26 cellular contexts compared by ENCODE assay signal in the genomic region with DNA sequence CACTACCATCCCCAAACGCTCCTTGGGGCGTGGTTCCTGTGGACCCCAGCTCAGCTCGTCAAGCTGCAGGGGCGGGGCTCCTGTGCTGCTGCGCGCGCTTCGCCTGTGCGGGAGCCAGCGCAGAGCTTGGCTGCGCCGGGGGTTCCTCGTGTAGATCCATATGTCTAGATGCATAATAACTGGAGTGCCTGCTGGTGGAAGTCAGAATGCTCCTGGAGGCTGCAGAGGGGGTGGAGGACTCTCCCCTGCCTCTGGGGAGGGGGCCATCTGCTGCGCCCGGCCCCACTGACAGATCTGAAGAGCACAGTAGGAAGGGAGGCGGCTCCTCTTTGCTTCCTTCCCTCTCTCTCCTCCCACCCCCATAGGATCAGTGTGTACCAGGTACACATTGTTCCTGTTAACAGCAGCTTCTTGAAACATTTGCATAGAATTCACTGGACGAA. TPM values are rescaled to one million over a fixed set of nuclear protein-coding genes. Genes with fewer than 3 reads are reported as not detected.
DNase-seq lines count a peak whose midpoint lies in the region; ATAC-seq and TF ChIP-seq lines count a peak whose summit lies in the region.
"Had no signal": no experiment of that assay in that cellular context is flagged by ENCODE, and none has a peak within 500 bp of the region (broad histone marks: within the 10 kb centered on the region; RNA-seq: fewer than 3 reads in every experiment).

No MANE protein-coding gene starts in this region.

- H3K36me3 ChIP-seq in spleen, result peaks cover 2 to 67% (median 24%) of the 10 kb centered on the region in 6 donors
- peaks cover 34% of the 10 kb centered on the region; the same call in 1 of the 2 replicates for H3K36me3 ChIP-seq in PC-3 (ENCODE audit: low read depth, low read length)

- H4K20me1 ChIP-seq in PC-3 (ENCODE audit: low read length), result peaks cover 12% of the 10 kb centered on the region; the same call in 1 of the 2 replicates

- H3K9me3 ChIP-seq in spleen (no peaks in the 10 kb centered on the region), PC-3 (ENCODE audit: low read length) (no peaks in the 10 kb centered on the region)
- H3K9me3 ChIP-seq: pancreas had no signal

- H3K27me3 ChIP-seq in spleen (replicated peaks in 1 of 7) (peaks cover 0 to 21% (median 17%) of the 10 kb centered on the region in 7 donors), PC-3 (ENCODE audit: low read length) (no peaks in the 10 kb centered on the region)
- H3K27me3 ChIP-seq: pancreas had no signal

- intact Hi-C loops in head of caudate nucleus (cut with DNase I), result no loop called here
- intact Hi-C loops in spleen (cut with DNase I; ENCODE audit: low total_unique reads), result no loop called here
- intact Hi-C loops in PC-3 (cut with micrococcal nuclease), result loop anchor here (10.0 kb wide), 1 partner anchor 77 kb away; no protein-coding TSS in a partner anchor

- WGBS in spleen, 5 donors, result 75 to 92% (median 79%) methylated on average over 11 to 17 of the region's 17 CpGs

- TF ChIP-seq CTCF in spleen (IDR thresholded peaks at IDR 0.05 in 8 of 11, conservative IDR thresholded peaks at IDR 0.05 in 3 of 11) (no peak), PC-3 (conservative IDR thresholded peaks at IDR 0.05; ENCODE audit: low read depth, low read length) (no peak)

- CTCF ChIA-PET in PC-3 (lab: Charles Lee), result no interaction called here

- BruUV-seq in PC-3 (replicated peaks; lab: Mats Ljungman, UMichigan), result no TSS peak

- H3K27ac ChIP-seq in spleen, result no peak overlapping the region
- H3K27ac ChIP-seq in PC-3 (ENCODE audit: low read length), result no peak overlapping the region
- H3K27ac ChIP-seq: cardiac muscle cell, epithelial cell of prostate, pancreas had no signal

- ATAC-seq in GM18867 (IDR thresholded peaks at IDR 0.05; ENCODE audit: unreplicated experiment), result no peak
- ATAC-seq in PC-3, result no peak
- ATAC-seq: HCT116; pancreas; stimulated activated naive CD8-positive, alpha-beta T cell treated with anti-CD3 and anti-CD28 coated beads, Interleukin-15, Interleukin-2, amounts not matched to agents 100 U/mL and 50 U/mL, for 24 hours; T-cell had no signal

- no peaks in the 10 kb centered on the region for H3F3A ChIP-seq in PC-3 (ENCODE audit: low read length, unreplicated experiment)

- no peak for TF ChIP-seq POLR2A in spleen (IDR thresholded peaks at IDR 0.05)

- POLR2A ChIA-PET in PC-3 (lab: Charles Lee; ENCODE audit: unreplicated experiment), result no interaction called here

- no peak overlapping the region for H2AFZ ChIP-seq in PC-3 (ENCODE audit: low read length)

- peaks cover 6% of the 10 kb centered on the region; the same call in 1 of the 2 replicates for H3K79me2 ChIP-seq in PC-3 (ENCODE audit: low read length)

- H3K4me2 ChIP-seq in PC-3 (ENCODE audit: low read length), result no peak overlapping the region
- H3K4me2 ChIP-seq: smooth muscle cell had no signal

- DNase-seq in DMS 273 (lab: John Stamatoyannopoulos, UW; ENCODE audit: unreplicated experiment), result peak; percentile 71
- DNase-seq in DMS 273 treated with DMSO at 0.1 percent for 48 hours (lab: John Stamatoyannopoulos, UW), result no peak
- DNase-seq in NCI-H526 treated with DMSO at 0.1 percent for 48 hours (lab: John Stamatoyannopoulos, UW), result peak; percentile 43
- peak in 38 of 42 donors; percentile 32 to 90 (median 65) for DNase-seq in head of caudate nucleus
- DNase-seq in spleen, result peak; percentile 73
- no peak for DNase-seq in C1 segment of cervical spinal cord (lab: John Stamatoyannopoulos, UW)
- no peak for DNase-seq in PC-3
- DNase-seq: 8988T; activated CD4-positive, alpha-beta T cell treated with anti-CD3 and anti-CD28 coated beads, Interleukin-2, amount 50 U/mL, for 1 hour; activated CD8-positive, alpha-beta memory T cell treated with anti-CD3 and anti-CD28 coated beads, Interleukin-2, amount 50 U/mL, for 4 hours; Kasumi-1; naive B cell; NCI-H1092 treated with DMSO at 0.1 percent for 48 hours; NCI-H748 treated with DMSO at 0.1 percent for 48 hours; OCI-M1; SIG-M5; stimulated activated CD4-positive, alpha-beta T cell treated with anti-CD3 and anti-CD28 coated beads, Interleukin-4, amount 100 ng/mL, for 1 hour; stimulated activated naive CD8-positive, alpha-beta T cell treated with anti-CD3 and anti-CD28 coated beads, Interleukin-15, Interleukin-2, amounts not matched to agents 100 U/mL and 50 U/mL, for 24 hours; trophoblast cell had no signal

- no peaks in the 10 kb centered on the region for H3K9me2 ChIP-seq in PC-3 (replicated peaks; ENCODE audit: low read length)

- H3K4me3 ChIP-seq in spleen (no peak overlapping the region), PC-3 (ENCODE audit: low read length) (no peak overlapping the region)
- H3K4me3 ChIP-seq: cardiac muscle cell, pancreas, smooth muscle cell had no signal

- H3K9ac ChIP-seq in PC-3 (ENCODE audit: low read length), result no peak overlapping the region

- H3K4me1 ChIP-seq in spleen (peaks cover 13 to 55% (median 36%) of the 10 kb centered on the region in 6 donors), PC-3 (ENCODE audit: insufficient read depth, low read length) (peaks cover 17% of the 10 kb centered on the region)

RNA-seq across cellular contexts. Expression of gene RASD1, which starts 4.6 kb away (rescaled TPM):
- total RNA-seq in spleen, result 10 to 100 TPM in 5 of 7 donors, 1 to 10 TPM in 2; 6.6 to 52.3 (median 13.1) TPM
- 1 to 10 TPM; 2.9 to 7.9 (median 3.3) TPM for polyA plus RNA-seq in spleen
- 59.0 and 82.6 TPM in 2 replicates for total RNA-seq in PC-3 (2014; rRNA removed)

RNA-seq across cellular contexts. Expression of gene MED9, which starts 14.8 kb away (rescaled TPM):
- total RNA-seq in spleen (10 to 100 TPM; 13.8 to 19.2 (median 16.6) TPM), PC-3 (2014; rRNA removed) (21.9 and 28.3 TPM in 2 replicates)
- 10 to 100 TPM in 2 of 3 donors, 1 to 10 TPM in 1; 8.5 to 13.7 (median 10.3) TPM for polyA plus RNA-seq in spleen

Comparison
In these comparisons a context has a peak if more than half of its experiments do, and no peak if none do; other contexts are left out.
1. DNase-seq: peak in DMS 273 (single experiment), NCI-H526 treated with DMSO at 0.1 percent for 48 hours (single experiment), head of caudate nucleus (38 of 42) and spleen (single experiment); none in DMS 273 treated with DMSO at 0.1 percent for 48 hours (single experiment), C1 segment of cervical spinal cord (0 of 14) and PC-3 (single experiment).